In the genomic region with DNA sequence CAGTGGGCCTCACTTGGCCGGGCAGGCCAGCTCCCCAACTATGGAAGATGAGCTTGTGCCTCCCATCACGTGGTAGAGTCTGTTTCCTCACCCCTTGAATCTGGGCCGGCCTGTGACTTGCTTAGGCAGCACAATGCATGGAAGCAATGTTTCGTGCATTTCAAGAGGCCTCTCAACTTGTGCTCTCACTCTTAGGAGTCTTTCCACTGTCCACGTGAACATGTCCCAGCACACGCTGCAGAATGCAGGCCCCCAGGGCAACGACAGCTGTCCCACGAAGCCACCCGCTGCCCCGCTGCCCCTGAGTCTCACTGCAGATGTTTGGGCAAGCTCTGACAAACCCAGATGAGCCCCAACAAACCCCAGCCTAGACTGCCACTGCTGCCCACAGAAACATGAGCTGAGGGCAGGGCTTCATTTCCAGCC, we compare ENCODE assay signal across 26 cellular contexts. TPM values are rescaled to one million over a fixed set of nuclear protein-coding genes. Genes with fewer than 3 reads are reported as not detected.
DNase-seq lines count a peak whose midpoint lies in the region; ATAC-seq and TF ChIP-seq lines count a peak whose summit lies in the region.
"Had no signal": no experiment of that assay in that cellular context is flagged by ENCODE, and none has a peak within 500 bp of the region (broad histone marks: within the 10 kb centered on the region; RNA-seq: fewer than 3 reads in every experiment).

No MANE protein-coding gene starts in this region.

- H3K27ac Mint-ChIP-seq in nephron progenitor cell: peak overlapping the region; percentile 74
- H3K27ac Mint-ChIP-seq in activated T-helper 1 cell treated with anti-CD3 and anti-CD28 coated beads, Interleukin-12 subunit alpha, Interleukin-12 subunit beta, Interleukin-2, Interleukin-4 antibody, amounts not matched to agents 30 ng/mL and 10 ng/mL and 1 ng/mL, durations not matched to agents 14 hours and 24 hours and 36 hours: no peak overlapping the region
- H3K27ac Mint-ChIP-seq: activated naive CD8-positive, alpha-beta T cell treated with anti-CD3 and anti-CD28 coated beads, Interleukin-2, amount 50 U/mL, for 24 hours; B cell; CD8-positive, alpha-beta T cell; effector memory CD8-positive, alpha-beta T cell; mesothelial cell of epicardium; stimulated activated naive B cell treated with anti-CD40 and anti-IgM and Interleukin-4, amounts not matched to agents 10 μg/mL and 1 μg/mL and 100 μg/mL, for 72 hours had no signal

- no peak for ATAC-seq in HG03571 (IDR thresholded peaks at IDR 0.05; ENCODE audit: unreplicated experiment)
- ATAC-seq: activated CD4-positive, CD25-positive, alpha-beta regulatory T cell treated with anti-CD3 and anti-CD28 coated beads, Interleukin-2, amount 50 U/mL, for 24 hours; activated naive CD8-positive, alpha-beta T cell treated with anti-CD3 and anti-CD28 coated beads, Interleukin-2, amount 50 U/mL, for 24 hours; CD8-positive, alpha-beta T cell; effector memory CD8-positive, alpha-beta T cell; left ventricle myocardium superior; PC-3; stimulated activated naive B cell treated with anti-CD40 and anti-IgM and Interleukin-4, amounts not matched to agents 10 μg/mL and 1 μg/mL and 100 μg/mL, for 72 hours had no signal

- TF ChIP-seq POLR2A in transverse colon (IDR thresholded peaks at IDR 0.05): no peak

- peak; percentile 54 for DNase-seq in activated effector memory CD4-positive, alpha-beta T cell treated with anti-CD3 and anti-CD28 coated beads, Interleukin-2, amount 50 U/mL, for 16 hours
- no peak for DNase-seq in activated effector memory CD4-positive, alpha-beta T cell treated with Interleukin-2 at 50 U/mL for 16 hours
- DNase-seq in colonic mucosa (peak; percentile 5), nephron progenitor cell (no peak), transverse colon (peak; percentile 0), NCI-H524 (lab: John Stamatoyannopoulos, UW) (no peak)
- no peak for DNase-seq in activated T-helper 1 cell treated with anti-CD3 and anti-CD28 coated beads, Interleukin-12 subunit alpha, Interleukin-12 subunit beta, Interleukin-2, Interleukin-4 antibody, amounts not matched to agents 30 ng/mL and 10 ng/mL and 1 ng/mL, durations not matched to agents 14 hours and 24 hours and 36 hours (ENCODE audit: low spot score)
- DNase-seq: ACHN; activated CD4-positive, alpha-beta T cell treated with anti-CD3 and anti-CD28 coated beads, Interleukin-2, amount 50 U/mL, for 48 hours; activated naive CD8-positive, alpha-beta T cell treated with anti-CD3 and anti-CD28 coated beads, Interleukin-2, amount 50 U/mL, for 24 hours; cortex of kidney; effector memory CD8-positive, alpha-beta T cell; KG1; left ventricle myocardium superior; MG63; NCI-H1930; NCI-H69; PC-3; stimulated activated naive B cell treated with anti-CD40 and anti-IgM and Interleukin-4, amounts not matched to agents 10 μg/mL and 1 μg/mL and 100 μg/mL, for 72 hours had no signal

- 91% methylated on average over 10 of the region's 10 CpGs; no CpG with 5 or more reads in 1 of the 2 donors for WGBS in transverse colon (ENCODE audit: low coverage in 1 of 2), 2 donors

- H3K4me3 Mint-ChIP-seq in nephron progenitor cell: no peak overlapping the region
- H3K4me3 Mint-ChIP-seq in activated T-helper 1 cell treated with anti-CD3 and anti-CD28 coated beads, Interleukin-12 subunit alpha, Interleukin-12 subunit beta, Interleukin-2, Interleukin-4 antibody, amounts not matched to agents 30 ng/mL and 10 ng/mL and 1 ng/mL, durations not matched to agents 14 hours and 24 hours and 36 hours: no peak overlapping the region
- H3K4me3 Mint-ChIP-seq: activated naive CD8-positive, alpha-beta T cell treated with anti-CD3 and anti-CD28 coated beads, Interleukin-2, amount 50 U/mL, for 24 hours; B cell; CD8-positive, alpha-beta T cell; effector memory CD8-positive, alpha-beta T cell; mesothelial cell of epicardium; stimulated activated naive B cell treated with anti-CD40 and anti-IgM and Interleukin-4, amounts not matched to agents 10 μg/mL and 1 μg/mL and 100 μg/mL, for 72 hours had no signal

- no peak overlapping the region for H3K27ac ChIP-seq in colonic mucosa
- no peak overlapping the region for H3K27ac ChIP-seq in transverse colon
- H3K27ac ChIP-seq: skin epidermis, vagina had no signal

- no peak for TF ChIP-seq EP300 in transverse colon (IDR thresholded peaks at IDR 0.05; ENCODE audit: low read depth)

- intact Hi-C loops in colonic mucosa (cut with DNase I): no loop called here
- intact Hi-C loops in transverse colon (cut with DNase I; ENCODE audit: low total_unique reads): no loop called here
- intact Hi-C loops in activated T-helper 1 cell treated with anti-CD3 and anti-CD28 coated beads, Interleukin-12 subunit alpha, Interleukin-12 subunit beta, Interleukin-2, Interleukin-4 antibody, amounts not matched to agents 30 ng/mL and 10 ng/mL and 1 ng/mL, durations not matched to agents 14 hours and 24 hours and 36 hours (cut with micrococcal nuclease): no loop called here

- no peak overlapping the region for H3K9ac ChIP-seq in colonic mucosa (ENCODE audit: low read depth in 2 of 2, low read length in 2 of 2)

- H3K36me3 ChIP-seq in colonic mucosa (no peaks in the 10 kb centered on the region), transverse colon (no peaks in the 10 kb centered on the region)
- H3K36me3 ChIP-seq: MG63, vagina had no signal

- no peaks in the 10 kb centered on the region for H3K36me3 Mint-ChIP-seq in nephron progenitor cell (ENCODE audit: low read depth)
- no peaks in the 10 kb centered on the region for H3K36me3 Mint-ChIP-seq in activated T-helper 1 cell treated with anti-CD3 and anti-CD28 coated beads, Interleukin-12 subunit alpha, Interleukin-12 subunit beta, Interleukin-2, Interleukin-4 antibody, amounts not matched to agents 30 ng/mL and 10 ng/mL and 1 ng/mL, durations not matched to agents 14 hours and 24 hours and 36 hours (ENCODE audit: low read depth)
- H3K36me3 Mint-ChIP-seq: CD8-positive, alpha-beta T cell; mesothelial cell of epicardium; stimulated activated naive B cell treated with anti-CD40 and anti-IgM and Interleukin-4, amounts not matched to agents 10 μg/mL and 1 μg/mL and 100 μg/mL, for 72 hours had no signal

- H3K27me3 ChIP-seq in colonic mucosa (no peaks in the 10 kb centered on the region), transverse colon (no peaks in the 10 kb centered on the region)
- H3K27me3 ChIP-seq: MG63, vagina had no signal

- in situ Hi-C loops in transverse colon (cut with MboI; ENCODE audit: low pct_ligation_motif_present in 1 of 4, low pct_unique_long_range_greater_than_20kb in 1 of 4, low sequenced_read_pairs in 3 of 4): no loop called here

- no peaks in the 10 kb centered on the region for H3K4me1 ChIP-seq in colonic mucosa
- H3K4me1 ChIP-seq in transverse colon: no peaks in the 10 kb centered on the region
- H3K4me1 ChIP-seq: vagina had no signal

- peaks cover 11% of the 10 kb centered on the region for H3K4me1 Mint-ChIP-seq in nephron progenitor cell
- no peaks in the 10 kb centered on the region for H3K4me1 Mint-ChIP-seq in activated T-helper 1 cell treated with anti-CD3 and anti-CD28 coated beads, Interleukin-12 subunit alpha, Interleukin-12 subunit beta, Interleukin-2, Interleukin-4 antibody, amounts not matched to agents 30 ng/mL and 10 ng/mL and 1 ng/mL, durations not matched to agents 14 hours and 24 hours and 36 hours (ENCODE audit: low read depth)
- H3K4me1 Mint-ChIP-seq: activated naive CD8-positive, alpha-beta T cell treated with anti-CD3 and anti-CD28 coated beads, Interleukin-2, amount 50 U/mL, for 24 hours; B cell; mesothelial cell of epicardium; stimulated activated naive B cell treated with anti-CD40 and anti-IgM and Interleukin-4, amounts not matched to agents 10 μg/mL and 1 μg/mL and 100 μg/mL, for 72 hours had no signal

- H3K9me3 Mint-ChIP-seq in nephron progenitor cell: no peaks in the 10 kb centered on the region
- H3K9me3 Mint-ChIP-seq in activated T-helper 1 cell treated with anti-CD3 and anti-CD28 coated beads, Interleukin-12 subunit alpha, Interleukin-12 subunit beta, Interleukin-2, Interleukin-4 antibody, amounts not matched to agents 30 ng/mL and 10 ng/mL and 1 ng/mL, durations not matched to agents 14 hours and 24 hours and 36 hours: no peaks in the 10 kb centered on the region
- H3K9me3 Mint-ChIP-seq: activated naive CD8-positive, alpha-beta T cell treated with anti-CD3 and anti-CD28 coated beads, Interleukin-2, amount 50 U/mL, for 24 hours; CD8-positive, alpha-beta T cell; effector memory CD8-positive, alpha-beta T cell; mesothelial cell of epicardium; stimulated activated naive B cell treated with anti-CD40 and anti-IgM and Interleukin-4, amounts not matched to agents 10 μg/mL and 1 μg/mL and 100 μg/mL, for 72 hours had no signal

- TF ChIP-seq CTCF in colonic mucosa (IDR thresholded peaks at IDR 0.05): no peak
- TF ChIP-seq CTCF in nephron progenitor cell (IDR thresholded peaks at IDR 0.05): no peak
- TF ChIP-seq CTCF in transverse colon (IDR thresholded peaks at IDR 0.05): no peak

- no peaks in the 10 kb centered on the region for H3K9me3 ChIP-seq in colonic mucosa
- H3K9me3 ChIP-seq in transverse colon: no peaks in the 10 kb centered on the region
- H3K9me3 ChIP-seq: MG63, vagina had no signal

- H3K4me3 ChIP-seq in colonic mucosa (no peak overlapping the region), transverse colon (no peak overlapping the region)
- H3K4me3 ChIP-seq: MG63, skin epidermis, vagina had no signal

- peaks cover 11% of the 10 kb centered on the region for H3K27me3 Mint-ChIP-seq in nephron progenitor cell (ENCODE audit: low read depth, poor library complexity)
- H3K27me3 Mint-ChIP-seq in activated T-helper 1 cell treated with anti-CD3 and anti-CD28 coated beads, Interleukin-12 subunit alpha, Interleukin-12 subunit beta, Interleukin-2, Interleukin-4 antibody, amounts not matched to agents 30 ng/mL and 10 ng/mL and 1 ng/mL, durations not matched to agents 14 hours and 24 hours and 36 hours (ENCODE audit: insufficient read depth): no peaks in the 10 kb centered on the region
- H3K27me3 Mint-ChIP-seq: activated naive CD8-positive, alpha-beta T cell treated with anti-CD3 and anti-CD28 coated beads, Interleukin-2, amount 50 U/mL, for 24 hours; B cell; stimulated activated naive B cell treated with anti-CD40 and anti-IgM and Interleukin-4, amounts not matched to agents 10 μg/mL and 1 μg/mL and 100 μg/mL, for 72 hours had no signal

RNA-seq across cellular contexts. Expression of a gene that starts 27.2 kb away (rescaled TPM):
- total RNA-seq in colonic mucosa: 10 to 100 TPM; 27.6 to 33.1 TPM
- total RNA-seq in transverse colon: 10 to 100 TPM; 22.7 to 41.5 (median 29.1) TPM
- 17.3 and 23.4 TPM in 2 replicates for total RNA-seq in activated T-helper 1 cell treated with anti-CD3 and anti-CD28 coated beads, Interleukin-12 subunit alpha, Interleukin-12 subunit beta, Interleukin-2, Interleukin-4 antibody, amounts not matched to agents 30 ng/mL and 10 ng/mL and 1 ng/mL, durations not matched to agents 14 hours and 24 hours and 36 hours

Comparison
In these comparisons a context has a peak if more than half of its experiments do, and no peak if none do; other contexts are left out.
1. DNase-seq: peak in activated effector memory CD4-positive, alpha-beta T cell treated with anti-CD3 and anti-CD28 coated beads, Interleukin-2, amount 50 U/mL, for 16 hours (single experiment), colonic mucosa (single experiment) and transverse colon (single experiment); none in activated effector memory CD4-positive, alpha-beta T cell treated with Interleukin-2 at 50 U/mL for 16 hours (single experiment), nephron progenitor cell (single experiment), NCI-H524 (0 of 2) and activated T-helper 1 cell treated with anti-CD3 and anti-CD28 coated beads, Interleukin-12 subunit alpha, Interleukin-12 subunit beta, Interleukin-2, Interleukin-4 antibody, amounts not matched to agents 30 ng/mL and 10 ng/mL and 1 ng/mL, durations not matched to agents 14 hours and 24 hours and 36 hours (single experiment).